In genomic region chr14:95265106-95266094, GRCh38 we compare ENCODE assay signal across 1 cellular context.
A peak's percentile ranks its signal among the peaks of the same experiment; 100 is the strongest.
TF ChIP-seq lines count a peak whose summit lies in the region.

No MANE protein-coding gene starts in this region.

TF ChIP-seq in GM12878, 131 proteins besides CTCF, POLR2A, EP300 and RAD21 (continued from another document and continues in another):
- TF ChIP-seq CEBPZ (IDR thresholded peaks at IDR 0.05; ENCODE audit: low read depth, low read length): no peak
- TF ChIP-seq NR2C1 (IDR thresholded peaks at IDR 0.05): no peak
- TF ChIP-seq IRF4 (IDR thresholded peaks at IDR 0.05; ENCODE audit: low read depth, low read length): peak; percentile 100
- peak; percentile 92 for TF ChIP-seq MEF2A (IDR thresholded peaks at IDR 0.05; ENCODE audit: insufficient read depth, low read depth, low read length)
- no peak for TF ChIP-seq FOS (IDR thresholded peaks at IDR 0.05; ENCODE audit: borderline replicate concordance, extremely low read depth, insufficient read length)
- TF ChIP-seq, protein P1, sequence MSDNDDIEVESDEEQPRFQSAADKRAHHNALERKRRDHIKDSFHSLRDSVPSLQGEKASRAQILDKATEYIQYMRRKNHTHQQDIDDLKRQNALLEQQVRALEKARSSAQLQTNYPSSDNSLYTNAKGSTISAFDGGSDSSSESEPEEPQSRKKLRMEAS (IDR thresholded peaks at IDR 0.05; ENCODE audit: low read depth, low read length): no peak
- TF ChIP-seq ZBTB40 (IDR thresholded peaks at IDR 0.05; ENCODE audit: borderline replicate concordance): no peak
- TF ChIP-seq EZH2 (IDR thresholded peaks at IDR 0.05; ENCODE audit: borderline replicate concordance, control insufficient read depth, low read depth, low read length): no peak
- peak; percentile 95 for TF ChIP-seq CUX1 (IDR thresholded peaks at IDR 0.05; ENCODE audit: insufficient replicate concordance, low read depth, low read length)
- TF ChIP-seq YBX1 (IDR thresholded peaks at IDR 0.05): no peak
- peak; percentile 96 for TF ChIP-seq BACH1 (IDR thresholded peaks at IDR 0.05; ENCODE audit: borderline replicate concordance)
- no peak for TF ChIP-seq IRF5 (IDR thresholded peaks at IDR 0.05; ENCODE audit: borderline replicate concordance)
- TF ChIP-seq CHD1 (IDR thresholded peaks at IDR 0.05; ENCODE audit: low read depth, low read length): no peak
- peak; percentile 86 for TF ChIP-seq BMI1 (IDR thresholded peaks at IDR 0.05; ENCODE audit: borderline replicate concordance)
- peak; percentile 96 for TF ChIP-seq MTA3 (IDR thresholded peaks at IDR 0.05; ENCODE audit: borderline replicate concordance, low read length)
- no peak for TF ChIP-seq NR2C2 (IDR thresholded peaks at IDR 0.05; ENCODE audit: borderline replicate concordance, control insufficient read depth, insufficient read length, low read depth)
- no peak for TF ChIP-seq NFXL1 (IDR thresholded peaks at IDR 0.05; ENCODE audit: borderline replicate concordance)
- no peak for TF ChIP-seq SREBF2 (IDR thresholded peaks at IDR 0.05; ENCODE audit: low read length)
- TF ChIP-seq DPF2 (IDR thresholded peaks at IDR 0.05): peak; percentile 99
- peak; percentile 90 for TF ChIP-seq SMARCA5 (IDR thresholded peaks at IDR 0.05)
- no peak for TF ChIP-seq ZNF274 (IDR thresholded peaks at IDR 0.05; ENCODE audit: insufficient read depth, insufficient read length)
- TF ChIP-seq KAT2A (conservative IDR thresholded peaks at IDR 0.05; ENCODE audit: control insufficient read depth, low read depth, low read length): no peak
- TF ChIP-seq ZBTB11 (CRISPR knock-in tag; IDR thresholded peaks at IDR 0.05): no peak
- TF ChIP-seq CEBPB (IDR thresholded peaks at IDR 0.05; ENCODE audit: borderline replicate concordance in 1 of 2, low read depth in 2 of 2, low read length in 2 of 2): peak in 1 of 2 experiments; percentile 92; a peak in 2 of 4 replicates
- TF ChIP-seq SREBF1 (IDR thresholded peaks at IDR 0.05; ENCODE audit: low read length): no peak
- TF ChIP-seq, protein P2, sequence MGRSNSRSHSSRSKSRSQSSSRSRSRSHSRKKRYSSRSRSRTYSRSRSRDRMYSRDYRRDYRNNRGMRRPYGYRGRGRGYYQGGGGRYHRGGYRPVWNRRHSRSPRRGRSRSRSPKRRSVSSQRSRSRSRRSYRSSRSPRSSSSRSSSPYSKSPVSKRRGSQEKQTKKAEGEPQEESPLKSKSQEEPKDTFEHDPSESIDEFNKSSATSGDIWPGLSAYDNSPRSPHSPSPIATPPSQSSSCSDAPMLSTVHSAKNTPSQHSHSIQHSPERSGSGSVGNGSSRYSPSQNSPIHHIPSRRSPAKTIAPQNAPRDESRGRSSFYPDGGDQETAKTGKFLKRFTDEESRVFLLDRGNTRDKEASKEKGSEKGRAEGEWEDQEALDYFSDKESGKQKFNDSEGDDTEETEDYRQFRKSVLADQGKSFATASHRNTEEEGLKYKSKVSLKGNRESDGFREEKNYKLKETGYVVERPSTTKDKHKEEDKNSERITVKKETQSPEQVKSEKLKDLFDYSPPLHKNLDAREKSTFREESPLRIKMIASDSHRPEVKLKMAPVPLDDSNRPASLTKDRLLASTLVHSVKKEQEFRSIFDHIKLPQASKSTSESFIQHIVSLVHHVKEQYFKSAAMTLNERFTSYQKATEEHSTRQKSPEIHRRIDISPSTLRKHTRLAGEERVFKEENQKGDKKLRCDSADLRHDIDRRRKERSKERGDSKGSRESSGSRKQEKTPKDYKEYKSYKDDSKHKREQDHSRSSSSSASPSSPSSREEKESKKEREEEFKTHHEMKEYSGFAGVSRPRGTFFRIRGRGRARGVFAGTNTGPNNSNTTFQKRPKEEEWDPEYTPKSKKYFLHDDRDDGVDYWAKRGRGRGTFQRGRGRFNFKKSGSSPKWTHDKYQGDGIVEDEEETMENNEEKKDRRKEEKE (IDR thresholded peaks at IDR 0.05): no peak
- TF ChIP-seq TBL1XR1 (IDR thresholded peaks at IDR 0.05; ENCODE audit: low read depth, low read length): peak; percentile 95
- TF ChIP-seq RELA (IDR thresholded peaks at IDR 0.05; ENCODE audit: borderline replicate concordance, partially characterized antibody): peak; percentile 43
- peak; percentile 94 for TF ChIP-seq ZBED1 (IDR thresholded peaks at IDR 0.05; ENCODE audit: borderline replicate concordance)
- TF ChIP-seq, protein P3, sequence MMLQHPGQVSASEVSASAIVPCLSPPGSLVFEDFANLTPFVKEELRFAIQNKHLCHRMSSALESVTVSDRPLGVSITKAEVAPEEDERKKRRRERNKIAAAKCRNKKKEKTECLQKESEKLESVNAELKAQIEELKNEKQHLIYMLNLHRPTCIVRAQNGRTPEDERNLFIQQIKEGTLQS (IDR thresholded peaks at IDR 0.05; ENCODE audit: borderline replicate concordance, extremely low read depth, low read depth, low read length): no peak
- no peak for TF ChIP-seq ASH2L (IDR thresholded peaks at IDR 0.05; ENCODE audit: borderline replicate concordance, low read depth)
- TF ChIP-seq, protein P4, sequence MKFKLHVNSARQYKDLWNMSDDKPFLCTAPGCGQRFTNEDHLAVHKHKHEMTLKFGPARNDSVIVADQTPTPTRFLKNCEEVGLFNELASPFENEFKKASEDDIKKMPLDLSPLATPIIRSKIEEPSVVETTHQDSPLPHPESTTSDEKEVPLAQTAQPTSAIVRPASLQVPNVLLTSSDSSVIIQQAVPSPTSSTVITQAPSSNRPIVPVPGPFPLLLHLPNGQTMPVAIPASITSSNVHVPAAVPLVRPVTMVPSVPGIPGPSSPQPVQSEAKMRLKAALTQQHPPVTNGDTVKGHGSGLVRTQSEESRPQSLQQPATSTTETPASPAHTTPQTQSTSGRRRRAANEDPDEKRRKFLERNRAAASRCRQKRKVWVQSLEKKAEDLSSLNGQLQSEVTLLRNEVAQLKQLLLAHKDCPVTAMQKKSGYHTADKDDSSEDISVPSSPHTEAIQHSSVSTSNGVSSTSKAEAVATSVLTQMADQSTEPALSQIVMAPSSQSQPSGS (IDR thresholded peaks at IDR 0.05; ENCODE audit: low read length): peak; percentile 98
